ENCODE assay signal across 19 cellular contexts in the genomic region with DNA sequence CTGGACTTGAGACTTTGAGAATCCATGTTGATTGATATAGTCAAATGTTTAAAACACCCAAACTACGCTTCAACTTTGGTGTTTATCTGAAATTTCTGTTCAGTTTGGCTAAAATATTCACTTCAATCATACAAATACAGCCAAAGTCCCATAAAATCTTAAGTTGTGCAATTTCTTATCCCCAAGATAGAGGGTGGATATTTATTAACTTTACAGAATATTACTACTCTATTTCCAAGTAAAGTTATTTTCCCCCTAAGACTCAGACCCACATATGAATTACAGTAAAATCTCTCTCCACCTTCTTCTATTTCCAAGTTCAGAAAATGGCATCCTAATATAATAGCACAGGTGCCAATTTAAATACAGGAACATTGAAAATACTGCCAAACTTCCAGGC.
"Had no signal": no experiment of that assay in that cellular context is flagged by ENCODE, and none has a peak within 500 bp of the region (broad histone marks: within the 10 kb centered on the region; RNA-seq: fewer than 3 reads in every experiment).

No MANE protein-coding gene starts in this region.

- H3K4me3 ChIP-seq: psoas muscle, sigmoid colon, skin epidermis, suprapubic skin, tibial nerve, upper lobe of right lung, vagina had no signal

- DNase-seq: dermis blood vessel endothelial cell; endodermal cell; erythroblast; foreskin keratinocyte; immature natural killer cell; left colon; mammary epithelial cell; naive thymus-derived CD4-positive, alpha-beta T cell; psoas muscle; retina; sigmoid colon; stimulated activated CD4-positive, alpha-beta T cell treated with anti-CD3 and anti-CD28 coated beads, Interleukin-2, amount 100 ng/mL, for 24 hours; stimulated activated naive CD4-positive, alpha-beta T cell treated with Interleukin-2 at 50 U/mL for 16 hours; upper lobe of right lung had no signal

- H3K27ac ChIP-seq: foreskin keratinocyte, neutrophil, psoas muscle, sigmoid colon, suprapubic skin, upper lobe of right lung, vagina had no signal

- H3K9me3 ChIP-seq: neutrophil, psoas muscle, sigmoid colon, suprapubic skin, tibial nerve, upper lobe of right lung, vagina had no signal

- ATAC-seq: foreskin keratinocyte; left colon; naive thymus-derived CD4-positive, alpha-beta T cell; psoas muscle; upper lobe of right lung had no signal

- H3K27ac Mint-ChIP-seq: endodermal cell, immature natural killer cell had no signal

- H3K4me1 ChIP-seq: foreskin keratinocyte, psoas muscle, sigmoid colon, suprapubic skin had no signal

- H3K4me3 Mint-ChIP-seq: endodermal cell; immature natural killer cell; naive thymus-derived CD4-positive, alpha-beta T cell had no signal

- H3K36me3 ChIP-seq: neutrophil, sigmoid colon, suprapubic skin, tibial nerve, upper lobe of right lung, vagina had no signal

- H3K36me3 Mint-ChIP-seq: immature natural killer cell had no signal

- H3K9me3 Mint-ChIP-seq: endodermal cell, immature natural killer cell had no signal

- H3K27me3 ChIP-seq: foreskin keratinocyte, neutrophil, sigmoid colon, suprapubic skin, tibial nerve, upper lobe of right lung, vagina had no signal
